Comparison of ENCODE assay signal across 1 cellular context in the genomic region with DNA sequence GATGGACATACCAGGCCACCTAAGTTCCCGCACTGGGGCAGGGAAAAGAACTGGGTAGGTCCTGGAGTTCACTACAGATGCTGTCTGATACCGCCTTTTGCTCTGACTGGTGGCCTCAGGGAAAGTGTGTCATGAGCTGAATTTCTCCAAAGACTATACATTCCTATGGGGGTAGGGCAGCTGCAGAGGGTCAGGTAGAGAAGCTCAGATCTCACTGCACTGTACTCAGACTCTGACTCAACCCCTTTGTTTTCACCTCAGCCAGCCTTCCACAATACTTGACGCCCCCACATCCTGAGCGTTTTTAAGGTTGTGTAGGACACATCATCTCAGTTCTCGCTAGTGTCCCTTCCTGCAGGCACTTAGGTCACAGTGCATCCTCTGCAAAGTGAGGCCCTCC.
TF ChIP-seq lines count a peak whose summit lies in the region.

No MANE protein-coding gene starts in this region.

TF ChIP-seq in K562, 482 proteins besides CTCF, POLR2A, EP300 and RAD21:
- TF ChIP-seq EGR1 (conservative IDR thresholded peaks at IDR 0.05): peak; percentile 16; the same call in 1 of the 2 replicates
- TF ChIP-seq, protein P1, sequence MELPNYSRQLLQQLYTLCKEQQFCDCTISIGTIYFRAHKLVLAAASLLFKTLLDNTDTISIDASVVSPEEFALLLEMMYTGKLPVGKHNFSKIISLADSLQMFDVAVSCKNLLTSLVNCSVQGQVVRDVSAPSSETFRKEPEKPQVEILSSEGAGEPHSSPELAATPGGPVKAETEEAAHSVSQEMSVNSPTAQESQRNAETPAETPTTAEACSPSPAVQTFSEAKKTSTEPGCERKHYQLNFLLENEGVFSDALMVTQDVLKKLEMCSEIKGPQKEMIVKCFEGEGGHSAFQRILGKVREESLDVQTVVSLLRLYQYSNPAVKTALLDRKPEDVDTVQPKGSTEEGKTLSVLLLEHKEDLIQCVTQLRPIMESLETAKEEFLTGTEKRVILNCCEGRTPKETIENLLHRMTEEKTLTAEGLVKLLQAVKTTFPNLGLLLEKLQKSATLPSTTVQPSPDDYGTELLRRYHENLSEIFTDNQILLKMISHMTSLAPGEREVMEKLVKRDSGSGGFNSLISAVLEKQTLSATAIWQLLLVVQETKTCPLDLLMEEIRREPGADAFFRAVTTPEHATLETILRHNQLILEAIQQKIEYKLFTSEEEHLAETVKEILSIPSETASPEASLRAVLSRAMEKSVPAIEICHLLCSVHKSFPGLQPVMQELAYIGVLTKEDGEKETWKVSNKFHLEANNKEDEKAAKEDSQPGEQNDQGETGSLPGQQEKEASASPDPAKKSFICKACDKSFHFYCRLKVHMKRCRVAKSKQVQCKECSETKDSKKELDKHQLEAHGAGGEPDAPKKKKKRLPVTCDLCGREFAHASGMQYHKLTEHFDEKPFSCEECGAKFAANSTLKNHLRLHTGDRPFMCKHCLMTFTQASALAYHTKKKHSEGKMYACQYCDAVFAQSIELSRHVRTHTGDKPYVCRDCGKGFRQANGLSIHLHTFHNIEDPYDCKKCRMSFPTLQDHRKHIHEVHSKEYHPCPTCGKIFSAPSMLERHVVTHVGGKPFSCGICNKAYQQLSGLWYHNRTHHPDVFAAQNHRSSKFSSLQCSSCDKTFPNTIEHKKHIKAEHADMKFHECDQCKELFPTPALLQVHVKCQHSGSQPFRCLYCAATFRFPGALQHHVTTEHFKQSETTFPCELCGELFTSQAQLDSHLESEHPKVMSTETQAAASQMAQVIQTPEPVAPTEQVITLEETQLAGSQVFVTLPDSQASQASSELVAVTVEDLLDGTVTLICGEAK (IDR thresholded peaks at IDR 0.05): no peak
- TF ChIP-seq, protein P1 (CRISPR knock-in tag; IDR thresholded peaks at IDR 0.05): no peak
- TF ChIP-seq, protein P2, sequence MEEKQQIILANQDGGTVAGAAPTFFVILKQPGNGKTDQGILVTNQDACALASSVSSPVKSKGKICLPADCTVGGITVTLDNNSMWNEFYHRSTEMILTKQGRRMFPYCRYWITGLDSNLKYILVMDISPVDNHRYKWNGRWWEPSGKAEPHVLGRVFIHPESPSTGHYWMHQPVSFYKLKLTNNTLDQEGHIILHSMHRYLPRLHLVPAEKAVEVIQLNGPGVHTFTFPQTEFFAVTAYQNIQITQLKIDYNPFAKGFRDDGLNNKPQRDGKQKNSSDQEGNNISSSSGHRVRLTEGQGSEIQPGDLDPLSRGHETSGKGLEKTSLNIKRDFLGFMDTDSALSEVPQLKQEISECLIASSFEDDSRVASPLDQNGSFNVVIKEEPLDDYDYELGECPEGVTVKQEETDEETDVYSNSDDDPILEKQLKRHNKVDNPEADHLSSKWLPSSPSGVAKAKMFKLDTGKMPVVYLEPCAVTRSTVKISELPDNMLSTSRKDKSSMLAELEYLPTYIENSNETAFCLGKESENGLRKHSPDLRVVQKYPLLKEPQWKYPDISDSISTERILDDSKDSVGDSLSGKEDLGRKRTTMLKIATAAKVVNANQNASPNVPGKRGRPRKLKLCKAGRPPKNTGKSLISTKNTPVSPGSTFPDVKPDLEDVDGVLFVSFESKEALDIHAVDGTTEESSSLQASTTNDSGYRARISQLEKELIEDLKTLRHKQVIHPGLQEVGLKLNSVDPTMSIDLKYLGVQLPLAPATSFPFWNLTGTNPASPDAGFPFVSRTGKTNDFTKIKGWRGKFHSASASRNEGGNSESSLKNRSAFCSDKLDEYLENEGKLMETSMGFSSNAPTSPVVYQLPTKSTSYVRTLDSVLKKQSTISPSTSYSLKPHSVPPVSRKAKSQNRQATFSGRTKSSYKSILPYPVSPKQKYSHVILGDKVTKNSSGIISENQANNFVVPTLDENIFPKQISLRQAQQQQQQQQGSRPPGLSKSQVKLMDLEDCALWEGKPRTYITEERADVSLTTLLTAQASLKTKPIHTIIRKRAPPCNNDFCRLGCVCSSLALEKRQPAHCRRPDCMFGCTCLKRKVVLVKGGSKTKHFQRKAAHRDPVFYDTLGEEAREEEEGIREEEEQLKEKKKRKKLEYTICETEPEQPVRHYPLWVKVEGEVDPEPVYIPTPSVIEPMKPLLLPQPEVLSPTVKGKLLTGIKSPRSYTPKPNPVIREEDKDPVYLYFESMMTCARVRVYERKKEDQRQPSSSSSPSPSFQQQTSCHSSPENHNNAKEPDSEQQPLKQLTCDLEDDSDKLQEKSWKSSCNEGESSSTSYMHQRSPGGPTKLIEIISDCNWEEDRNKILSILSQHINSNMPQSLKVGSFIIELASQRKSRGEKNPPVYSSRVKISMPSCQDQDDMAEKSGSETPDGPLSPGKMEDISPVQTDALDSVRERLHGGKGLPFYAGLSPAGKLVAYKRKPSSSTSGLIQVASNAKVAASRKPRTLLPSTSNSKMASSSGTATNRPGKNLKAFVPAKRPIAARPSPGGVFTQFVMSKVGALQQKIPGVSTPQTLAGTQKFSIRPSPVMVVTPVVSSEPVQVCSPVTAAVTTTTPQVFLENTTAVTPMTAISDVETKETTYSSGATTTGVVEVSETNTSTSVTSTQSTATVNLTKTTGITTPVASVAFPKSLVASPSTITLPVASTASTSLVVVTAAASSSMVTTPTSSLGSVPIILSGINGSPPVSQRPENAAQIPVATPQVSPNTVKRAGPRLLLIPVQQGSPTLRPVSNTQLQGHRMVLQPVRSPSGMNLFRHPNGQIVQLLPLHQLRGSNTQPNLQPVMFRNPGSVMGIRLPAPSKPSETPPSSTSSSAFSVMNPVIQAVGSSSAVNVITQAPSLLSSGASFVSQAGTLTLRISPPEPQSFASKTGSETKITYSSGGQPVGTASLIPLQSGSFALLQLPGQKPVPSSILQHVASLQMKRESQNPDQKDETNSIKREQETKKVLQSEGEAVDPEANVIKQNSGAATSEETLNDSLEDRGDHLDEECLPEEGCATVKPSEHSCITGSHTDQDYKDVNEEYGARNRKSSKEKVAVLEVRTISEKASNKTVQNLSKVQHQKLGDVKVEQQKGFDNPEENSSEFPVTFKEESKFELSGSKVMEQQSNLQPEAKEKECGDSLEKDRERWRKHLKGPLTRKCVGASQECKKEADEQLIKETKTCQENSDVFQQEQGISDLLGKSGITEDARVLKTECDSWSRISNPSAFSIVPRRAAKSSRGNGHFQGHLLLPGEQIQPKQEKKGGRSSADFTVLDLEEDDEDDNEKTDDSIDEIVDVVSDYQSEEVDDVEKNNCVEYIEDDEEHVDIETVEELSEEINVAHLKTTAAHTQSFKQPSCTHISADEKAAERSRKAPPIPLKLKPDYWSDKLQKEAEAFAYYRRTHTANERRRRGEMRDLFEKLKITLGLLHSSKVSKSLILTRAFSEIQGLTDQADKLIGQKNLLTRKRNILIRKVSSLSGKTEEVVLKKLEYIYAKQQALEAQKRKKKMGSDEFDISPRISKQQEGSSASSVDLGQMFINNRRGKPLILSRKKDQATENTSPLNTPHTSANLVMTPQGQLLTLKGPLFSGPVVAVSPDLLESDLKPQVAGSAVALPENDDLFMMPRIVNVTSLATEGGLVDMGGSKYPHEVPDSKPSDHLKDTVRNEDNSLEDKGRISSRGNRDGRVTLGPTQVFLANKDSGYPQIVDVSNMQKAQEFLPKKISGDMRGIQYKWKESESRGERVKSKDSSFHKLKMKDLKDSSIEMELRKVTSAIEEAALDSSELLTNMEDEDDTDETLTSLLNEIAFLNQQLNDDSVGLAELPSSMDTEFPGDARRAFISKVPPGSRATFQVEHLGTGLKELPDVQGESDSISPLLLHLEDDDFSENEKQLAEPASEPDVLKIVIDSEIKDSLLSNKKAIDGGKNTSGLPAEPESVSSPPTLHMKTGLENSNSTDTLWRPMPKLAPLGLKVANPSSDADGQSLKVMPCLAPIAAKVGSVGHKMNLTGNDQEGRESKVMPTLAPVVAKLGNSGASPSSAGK (IDR thresholded peaks at IDR 0.05): no peak
- TF ChIP-seq ADNP (tag; IDR thresholded peaks at IDR 0.05): no peak
